Comparison of ENCODE assay signal across 2 cellular contexts in genomic region chr3:163306405-163306804, GRCh38.
TF ChIP-seq lines count a peak whose summit lies in the region.

No MANE protein-coding gene starts in this region.

TF ChIP-seq in HEK293, 187 proteins besides CTCF, POLR2A, EP300 and RAD21 (continued from another document):
- TF ChIP-seq ZNF449 (tag by site-specific recombination; IDR thresholded peaks at IDR 0.05) = no peak
TF ChIP-seq in HEK293: peak in this region for 1.

TF ChIP-seq in K562, 482 proteins besides CTCF, POLR2A, EP300 and RAD21 (continued from another document):
- peak; percentile 96 for TF ChIP-seq ZNF507 (tag; conservative IDR thresholded peaks at IDR 0.05)
- no peak for TF ChIP-seq GATA2 (CRISPR knock-in tag; IDR thresholded peaks at IDR 0.05)
- TF ChIP-seq HMG20B (CRISPR knock-in tag; IDR thresholded peaks at IDR 0.05) = no peak
- TF ChIP-seq THRB (CRISPR knock-in tag; conservative IDR thresholded peaks at IDR 0.05) = no peak
- no peak for TF ChIP-seq ZNF311 (CRISPR knock-in tag; IDR thresholded peaks at IDR 0.05)
- peak; percentile 64; the same call in 1 of the 2 replicates for TF ChIP-seq ZNF354B (CRISPR knock-in tag; IDR thresholded peaks at IDR 0.05)
- TF ChIP-seq, protein P1, sequence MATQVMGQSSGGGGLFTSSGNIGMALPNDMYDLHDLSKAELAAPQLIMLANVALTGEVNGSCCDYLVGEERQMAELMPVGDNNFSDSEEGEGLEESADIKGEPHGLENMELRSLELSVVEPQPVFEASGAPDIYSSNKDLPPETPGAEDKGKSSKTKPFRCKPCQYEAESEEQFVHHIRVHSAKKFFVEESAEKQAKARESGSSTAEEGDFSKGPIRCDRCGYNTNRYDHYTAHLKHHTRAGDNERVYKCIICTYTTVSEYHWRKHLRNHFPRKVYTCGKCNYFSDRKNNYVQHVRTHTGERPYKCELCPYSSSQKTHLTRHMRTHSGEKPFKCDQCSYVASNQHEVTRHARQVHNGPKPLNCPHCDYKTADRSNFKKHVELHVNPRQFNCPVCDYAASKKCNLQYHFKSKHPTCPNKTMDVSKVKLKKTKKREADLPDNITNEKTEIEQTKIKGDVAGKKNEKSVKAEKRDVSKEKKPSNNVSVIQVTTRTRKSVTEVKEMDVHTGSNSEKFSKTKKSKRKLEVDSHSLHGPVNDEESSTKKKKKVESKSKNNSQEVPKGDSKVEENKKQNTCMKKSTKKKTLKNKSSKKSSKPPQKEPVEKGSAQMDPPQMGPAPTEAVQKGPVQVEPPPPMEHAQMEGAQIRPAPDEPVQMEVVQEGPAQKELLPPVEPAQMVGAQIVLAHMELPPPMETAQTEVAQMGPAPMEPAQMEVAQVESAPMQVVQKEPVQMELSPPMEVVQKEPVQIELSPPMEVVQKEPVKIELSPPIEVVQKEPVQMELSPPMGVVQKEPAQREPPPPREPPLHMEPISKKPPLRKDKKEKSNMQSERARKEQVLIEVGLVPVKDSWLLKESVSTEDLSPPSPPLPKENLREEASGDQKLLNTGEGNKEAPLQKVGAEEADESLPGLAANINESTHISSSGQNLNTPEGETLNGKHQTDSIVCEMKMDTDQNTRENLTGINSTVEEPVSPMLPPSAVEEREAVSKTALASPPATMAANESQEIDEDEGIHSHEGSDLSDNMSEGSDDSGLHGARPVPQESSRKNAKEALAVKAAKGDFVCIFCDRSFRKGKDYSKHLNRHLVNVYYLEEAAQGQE (CRISPR knock-in tag; IDR thresholded peaks at IDR 0.05; ENCODE audit: low read depth) = no peak
TF ChIP-seq in K562: peak in this region for 2.
